Comparison of ENCODE assay signal across 15 cellular contexts in the genomic region with DNA sequence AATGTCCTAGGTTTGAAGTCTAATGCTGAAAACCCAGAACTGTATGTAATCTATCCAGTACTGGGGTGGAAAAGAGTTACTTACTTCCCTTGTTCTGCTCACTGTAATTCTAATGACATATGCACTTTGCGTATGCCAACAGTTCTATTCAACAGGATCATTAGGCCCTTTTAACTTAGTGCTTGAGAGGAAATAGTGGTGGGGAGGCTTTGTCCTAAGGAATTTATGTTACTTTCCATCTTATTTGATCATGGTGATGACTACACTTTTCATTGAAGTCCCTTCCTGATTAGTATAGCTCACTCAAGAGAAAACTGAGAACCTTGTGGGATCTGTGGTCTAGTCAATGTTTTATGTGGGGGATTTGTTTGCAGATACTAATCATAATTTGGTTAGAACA.
"Had no signal": no experiment of that assay in that cellular context is flagged by ENCODE, and none has a peak within 500 bp of the region (broad histone marks: within the 10 kb centered on the region; RNA-seq: fewer than 3 reads in every experiment).

No MANE protein-coding gene starts in this region.

- H3K27ac Mint-ChIP-seq: activated CD4-positive, alpha-beta memory T cell treated with anti-CD3 and anti-CD28 coated beads, Interleukin-2, amount 10 ng/mL, durations not matched to agents 7 days and 5 days; activated naive CD8-positive, alpha-beta T cell treated with anti-CD3 and anti-CD28 coated beads for 36 hours; activated T-cell treated with anti-CD3 and anti-CD28 coated beads, Interleukin-2, amount 50 U/mL, for 72 hours; immature natural killer cell; naive B cell; stimulated activated memory B cell treated with anti-CD40 and anti-IgM and Interleukin-4, amounts not matched to agents 10 μg/mL and 1 μg/mL and 100 μg/mL, for 72 hours had no signal

- H3K4me2 ChIP-seq: smooth muscle cell had no signal

- DNase-seq: activated CD4-positive, alpha-beta memory T cell treated with anti-CD3 and anti-CD28 coated beads, Interleukin-2, amount 10 ng/mL, durations not matched to agents 7 days and 5 days; activated gamma-delta T cell treated with Interleukin-2 at 50 U/mL for 16 hours; activated naive CD8-positive, alpha-beta T cell treated with anti-CD3 and anti-CD28 coated beads for 36 hours; activated T-cell treated with anti-CD3 and anti-CD28 coated beads, Interleukin-2, amount 50 U/mL, for 72 hours; foreskin melanocyte; immature natural killer cell; left cardiac atrium; midbrain; naive B cell; right cardiac atrium; T-helper 9 cell; tibial artery had no signal

- H3K9me3 ChIP-seq: tibial artery had no signal

- ATAC-seq: activated T-cell treated with anti-CD3 and anti-CD28 coated beads, Interleukin-2, amount 50 U/mL, for 72 hours; left cardiac atrium; right cardiac atrium; stimulated activated memory B cell treated with anti-CD40 and anti-IgM and Interleukin-4, amounts not matched to agents 10 μg/mL and 1 μg/mL and 100 μg/mL, for 72 hours had no signal

- H3K27me3 Mint-ChIP-seq: activated CD4-positive, alpha-beta memory T cell treated with anti-CD3 and anti-CD28 coated beads, Interleukin-2, amount 10 ng/mL, durations not matched to agents 7 days and 5 days; activated naive CD8-positive, alpha-beta T cell treated with anti-CD3 and anti-CD28 coated beads for 36 hours; naive B cell; stimulated activated memory B cell treated with anti-CD40 and anti-IgM and Interleukin-4, amounts not matched to agents 10 μg/mL and 1 μg/mL and 100 μg/mL, for 72 hours had no signal

- H3K4me1 ChIP-seq: tibial artery had no signal

- H3K4me1 Mint-ChIP-seq: activated CD4-positive, alpha-beta memory T cell treated with anti-CD3 and anti-CD28 coated beads, Interleukin-2, amount 10 ng/mL, durations not matched to agents 7 days and 5 days; activated naive CD8-positive, alpha-beta T cell treated with anti-CD3 and anti-CD28 coated beads for 36 hours; immature natural killer cell; naive B cell; stimulated activated memory B cell treated with anti-CD40 and anti-IgM and Interleukin-4, amounts not matched to agents 10 μg/mL and 1 μg/mL and 100 μg/mL, for 72 hours had no signal

- H3K27me3 ChIP-seq: tibial artery had no signal

- H3K27ac ChIP-seq: tibial artery had no signal

- H3K36me3 ChIP-seq: tibial artery had no signal

- H3K4me3 ChIP-seq: lung, smooth muscle cell, tibial artery had no signal

- H3K4me3 Mint-ChIP-seq: activated CD4-positive, alpha-beta memory T cell treated with anti-CD3 and anti-CD28 coated beads, Interleukin-2, amount 10 ng/mL, durations not matched to agents 7 days and 5 days; activated naive CD8-positive, alpha-beta T cell treated with anti-CD3 and anti-CD28 coated beads for 36 hours; activated T-cell treated with anti-CD3 and anti-CD28 coated beads, Interleukin-2, amount 50 U/mL, for 72 hours; immature natural killer cell; naive B cell; stimulated activated memory B cell treated with anti-CD40 and anti-IgM and Interleukin-4, amounts not matched to agents 10 μg/mL and 1 μg/mL and 100 μg/mL, for 72 hours had no signal

- H3K36me3 Mint-ChIP-seq: activated naive CD8-positive, alpha-beta T cell treated with anti-CD3 and anti-CD28 coated beads for 36 hours; naive B cell; stimulated activated memory B cell treated with anti-CD40 and anti-IgM and Interleukin-4, amounts not matched to agents 10 μg/mL and 1 μg/mL and 100 μg/mL, for 72 hours had no signal
